ENCODE assay signal across 9 cellular contexts in the genomic region with DNA sequence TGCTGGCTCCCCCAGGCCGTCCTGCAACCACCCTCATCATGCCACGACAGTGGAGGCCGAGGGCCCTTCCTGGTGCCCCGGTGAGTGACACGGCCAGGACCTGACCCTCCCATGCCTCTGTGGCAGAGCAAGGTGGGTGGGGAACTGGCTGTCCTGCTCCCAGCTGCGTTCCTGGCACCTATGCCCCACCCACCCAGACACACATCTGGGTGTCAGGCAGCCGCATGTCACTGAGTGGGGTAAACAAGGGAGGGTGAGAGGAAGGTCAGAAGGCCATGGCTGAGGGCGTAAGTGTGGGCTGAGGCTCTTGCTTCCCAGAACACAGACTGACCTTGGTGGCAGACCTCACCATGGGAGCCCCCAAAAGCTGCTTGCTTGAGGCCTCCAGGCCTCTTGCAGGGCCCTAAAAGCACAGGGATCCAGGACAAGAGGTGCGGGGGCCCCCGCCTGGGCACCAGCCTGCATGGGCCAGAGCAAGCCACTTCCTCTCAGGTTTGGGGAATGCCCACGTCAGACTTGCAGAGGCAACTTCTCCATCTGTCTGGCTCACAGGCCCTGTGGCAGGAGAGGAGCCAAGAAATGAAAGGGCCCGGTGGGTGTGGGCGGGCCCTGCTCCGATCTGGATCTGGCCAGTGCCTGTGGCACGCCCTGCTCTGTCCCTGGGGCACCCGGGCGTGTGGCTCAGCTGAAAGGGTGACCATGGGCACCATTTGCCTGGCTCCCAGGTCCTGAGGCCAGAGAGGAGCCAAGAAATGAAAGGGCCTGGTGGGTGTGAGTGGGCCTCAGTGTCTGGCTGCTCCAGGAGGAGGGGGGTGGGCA. TPM values are rescaled to one million over a fixed set of nuclear protein-coding genes. Genes with fewer than 3 reads are reported as not detected.
DNase-seq lines count a peak whose midpoint lies in the region; ATAC-seq and TF ChIP-seq lines count a peak whose summit lies in the region.
"Had no signal": no experiment of that assay in that cellular context is flagged by ENCODE, and none has a peak within 500 bp of the region (broad histone marks: within the 10 kb centered on the region; RNA-seq: fewer than 3 reads in every experiment).

No MANE protein-coding gene starts in this region.

- no peak overlapping the region for H3K4me3 ChIP-seq in MG63
- no peak overlapping the region for H3K4me3 ChIP-seq in sigmoid colon

- no peak for TF ChIP-seq CTCF in sigmoid colon (IDR thresholded peaks at IDR 0.05)

- no peaks in the 10 kb centered on the region for H3K36me3 ChIP-seq in MG63
- no peaks in the 10 kb centered on the region for H3K36me3 ChIP-seq in sigmoid colon

- peak overlapping the region; percentile 53 to 76 (median 62) for H3K27ac ChIP-seq in sigmoid colon

- peaks cover 0 to 34% (median 15%) of the 10 kb centered on the region in 4 donors for H3K4me1 ChIP-seq in sigmoid colon

- peak overlapping the region; percentile 2 for H3K27ac Mint-ChIP-seq in activated naive CD4-positive, alpha-beta T cell treated with anti-CD3 and anti-CD28 coated beads for 36 hours

- ATAC-seq in HG03342 (IDR thresholded peaks at IDR 0.05; ENCODE audit: unreplicated experiment) = no peak

- DNase-seq in activated naive CD4-positive, alpha-beta T cell treated with anti-CD3 and anti-CD28 coated beads for 36 hours = peak; percentile 66
- DNase-seq in activated naive CD4-positive, alpha-beta T cell treated with anti-CD3 and anti-CD28 coated beads, Interleukin-2, amount 50 U/mL, for 16 hours = no peak
- DNase-seq in MG63 = peak; percentile 99
- peak; percentile 58 to 67 for DNase-seq in activated T-cell treated with anti-CD3 and anti-CD28 coated beads, Interleukin-2, amount 50 U/mL, for 48 hours
- peak; percentile 57 for DNase-seq in germinal center (ENCODE audit: low spot score)
- peak; percentile 83 for DNase-seq in sigmoid colon
- no peak for DNase-seq in T1000 (lab: John Stamatoyannopoulos, UW)

- CTCF ChIA-PET in activated naive CD4-positive, alpha-beta T cell treated with anti-CD3 and anti-CD28 coated beads for 36 hours (lab: Charles Lee) = no interaction called here

- H3K9me3 ChIP-seq in MG63 (no peaks in the 10 kb centered on the region), sigmoid colon (no peaks in the 10 kb centered on the region)

- no peak overlapping the region for H3K4me3 Mint-ChIP-seq in activated naive CD4-positive, alpha-beta T cell treated with anti-CD3 and anti-CD28 coated beads for 36 hours
- H3K4me3 Mint-ChIP-seq: brain had no signal

- peaks cover 28% of the 10 kb centered on the region for H3K4me1 Mint-ChIP-seq in activated naive CD4-positive, alpha-beta T cell treated with anti-CD3 and anti-CD28 coated beads for 36 hours (ENCODE audit: low read depth)

- 13 to 29% methylated on average over 17 of the region's 17 CpGs for WGBS in sigmoid colon, 2 donors

- no peaks in the 10 kb centered on the region for H3K9me3 Mint-ChIP-seq in activated naive CD4-positive, alpha-beta T cell treated with anti-CD3 and anti-CD28 coated beads for 36 hours

- no peaks in the 10 kb centered on the region for H3K36me3 Mint-ChIP-seq in activated naive CD4-positive, alpha-beta T cell treated with anti-CD3 and anti-CD28 coated beads for 36 hours (ENCODE audit: low read depth)
- H3K36me3 Mint-ChIP-seq: brain had no signal

- intact Hi-C loops in activated naive CD4-positive, alpha-beta T cell treated with anti-CD3 and anti-CD28 coated beads for 36 hours (cut with micrococcal nuclease) = no loop called here
- intact Hi-C loops in sigmoid colon (cut with DNase I) = no loop called here

- no peaks in the 10 kb centered on the region for H3K27me3 Mint-ChIP-seq in activated naive CD4-positive, alpha-beta T cell treated with anti-CD3 and anti-CD28 coated beads for 36 hours (ENCODE audit: low read depth)

- no peak for TF ChIP-seq POLR2A in sigmoid colon (IDR thresholded peaks at IDR 0.05)

- H3K27me3 ChIP-seq in MG63 (no peaks in the 10 kb centered on the region), sigmoid colon (no peaks in the 10 kb centered on the region)

- TF ChIP-seq EP300 in sigmoid colon (IDR thresholded peaks at IDR 0.05) = no peak

RNA-seq across cellular contexts. Expression of gene CCDC57, which starts 3.9 kb away (rescaled TPM):
- total RNA-seq in activated naive CD4-positive, alpha-beta T cell treated with anti-CD3 and anti-CD28 coated beads for 36 hours = 10 to 100 TPM; 40.7 to 43.9 TPM
- total RNA-seq in MG63 (2014; rRNA removed; shearing (Covaris generic); ENCODE audit: low replicate concordance) = 6.9 and 8.2 TPM in 2 replicates
- total RNA-seq in sigmoid colon = 10 to 100 TPM; 13.3 to 34.1 (median 20.8) TPM
- polyA plus RNA-seq in sigmoid colon = 10 to 100 TPM; 17.4 to 47.8 (median 25.4) TPM

RNA-seq across cellular contexts. Expression of gene SLC16A3, which starts 12.3 kb away (rescaled TPM):
- 10 to 100 TPM; 15.2 to 18.3 TPM for total RNA-seq in activated naive CD4-positive, alpha-beta T cell treated with anti-CD3 and anti-CD28 coated beads for 36 hours
- 529 and 652 TPM in 2 replicates for total RNA-seq in MG63 (2014; rRNA removed; shearing (Covaris generic); ENCODE audit: low replicate concordance)
- total RNA-seq in sigmoid colon = 10 to 100 TPM in 3 of 4 donors, 1 to 10 TPM in 1; 9.6 to 19.7 (median 11.6) TPM
- polyA plus RNA-seq in sigmoid colon = 100 to 1,000 TPM in 1 of 3 donors, 10 to 100 TPM in 2; 10.8 to 140 (median 37.9) TPM

RNA-seq across cellular contexts. Expression of gene CSNK1D, which starts 57.0 kb away (rescaled TPM):
- total RNA-seq in activated naive CD4-positive, alpha-beta T cell treated with anti-CD3 and anti-CD28 coated beads for 36 hours = 100 to 1,000 TPM in 1 of 2 experiments, 10 to 100 TPM in 1; 99.8 to 100 TPM
- 60.2 and 104 TPM in 2 replicates for total RNA-seq in MG63 (2014; rRNA removed; shearing (Covaris generic); ENCODE audit: low replicate concordance)
- total RNA-seq in sigmoid colon = 10 to 100 TPM; 45.1 to 61.2 (median 48.9) TPM
- 100 to 1,000 TPM in 1 of 3 donors, 10 to 100 TPM in 2; 55.9 to 142 (median 86.2) TPM for polyA plus RNA-seq in sigmoid colon

Comparison
In these comparisons a context has a peak if more than half of its experiments do, and no peak if none do; other contexts are left out.
1. DNase-seq: peak in activated naive CD4-positive, alpha-beta T cell treated with anti-CD3 and anti-CD28 coated beads for 36 hours (single experiment), MG63 (single experiment), activated T-cell treated with anti-CD3 and anti-CD28 coated beads, Interleukin-2, amount 50 U/mL, for 48 hours (2 of 2), germinal center (single experiment) and sigmoid colon (single experiment); none in activated naive CD4-positive, alpha-beta T cell treated with anti-CD3 and anti-CD28 coated beads, Interleukin-2, amount 50 U/mL, for 16 hours (single experiment) and T1000 (single experiment).
2. RNA of gene SLC16A3, which starts 12.3 kb away (total RNA-seq): 529 to 652 TPM in MG63; 15.2 to 18.3 TPM in activated naive CD4-positive, alpha-beta T cell treated with anti-CD3 and anti-CD28 coated beads for 36 hours and 9.6 to 19.7 TPM in sigmoid colon; every median in the first group is over 10 times any median in the second.